In the genomic region with DNA sequence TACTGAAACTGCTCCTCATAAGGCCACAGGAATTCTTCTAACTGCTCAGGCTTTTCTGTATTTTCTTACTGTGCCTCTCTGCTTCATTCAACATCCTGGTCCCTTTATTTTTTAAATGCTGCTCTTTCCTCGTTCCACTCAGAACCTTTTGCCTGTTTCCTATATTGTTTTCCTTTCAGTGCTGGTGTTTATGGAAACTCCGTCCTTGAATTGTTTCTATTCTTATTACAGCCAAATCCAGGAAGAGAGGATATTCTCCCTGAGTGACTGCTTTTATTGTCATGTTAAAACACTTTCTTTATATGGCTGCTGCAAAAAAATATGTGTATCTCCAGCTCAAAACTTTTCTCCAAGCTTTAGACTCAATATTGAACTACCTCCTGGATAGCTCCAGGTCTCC, we compare ENCODE assay signal across 1 cellular context.
TF ChIP-seq lines count a peak whose summit lies in the region.

No MANE protein-coding gene starts in this region.

TF ChIP-seq in WTC11, 78 proteins besides CTCF, POLR2A, EP300 and RAD21 (continued from another document):
- TF ChIP-seq, protein P1, sequence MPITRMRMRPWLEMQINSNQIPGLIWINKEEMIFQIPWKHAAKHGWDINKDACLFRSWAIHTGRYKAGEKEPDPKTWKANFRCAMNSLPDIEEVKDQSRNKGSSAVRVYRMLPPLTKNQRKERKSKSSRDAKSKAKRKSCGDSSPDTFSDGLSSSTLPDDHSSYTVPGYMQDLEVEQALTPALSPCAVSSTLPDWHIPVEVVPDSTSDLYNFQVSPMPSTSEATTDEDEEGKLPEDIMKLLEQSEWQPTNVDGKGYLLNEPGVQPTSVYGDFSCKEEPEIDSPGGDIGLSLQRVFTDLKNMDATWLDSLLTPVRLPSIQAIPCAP (CRISPR knock-in tag; IDR thresholded peaks at IDR 0.05): no peak
